In genomic region chr7:92831716-92832622, GRCh38 we compare ENCODE assay signal across 8 cellular contexts. TPM values are rescaled to one million over a fixed set of nuclear protein-coding genes. Genes with fewer than 3 reads are reported as not detected.
A peak's percentile ranks its signal among the peaks of the same experiment; 100 is the strongest.
DNase-seq lines count a peak whose midpoint lies in the region; ATAC-seq lines count a peak whose summit lies in the region.

No MANE protein-coding gene starts in this region.

- DNase-seq in AG08395 (ENCODE audit: low spot score) (peak; percentile 55), HAP-1 (ENCODE audit: low spot score in 2 of 2) (peak; percentile 25 to 35), right cardiac atrium (no peak), ureter (ENCODE audit: low spot score) (no peak), NCI-H2107 (lab: John Stamatoyannopoulos, UW) (no peak)
- DNase-seq in activated CD8-positive, alpha-beta T cell treated with anti-CD3 and anti-CD28 coated beads, Interleukin-2, amount 10 ng/mL, durations not matched to agents 7 days and 5 days, result no peak

- 56% methylated on average over 8 of the region's 8 CpGs for WGBS in right cardiac atrium

- H3K36me3 Mint-ChIP-seq in activated CD8-positive, alpha-beta T cell treated with anti-CD3 and anti-CD28 coated beads, Interleukin-2, amount 10 ng/mL, durations not matched to agents 7 days and 5 days (ENCODE audit: low read depth), result peaks cover 56% of the 10 kb centered on the region

- peaks cover 2% of the 10 kb centered on the region for H3K27me3 Mint-ChIP-seq in activated CD8-positive, alpha-beta T cell treated with anti-CD3 and anti-CD28 coated beads, Interleukin-2, amount 10 ng/mL, durations not matched to agents 7 days and 5 days (ENCODE audit: low read depth)

- intact Hi-C loops in right cardiac atrium (cut with DNase I), result loop anchor here (5.0 to 10.0 kb wide), 7 partner anchors 47 to 210 kb away; no protein-coding TSS in a partner anchor

- H3K4me3 ChIP-seq in HAP-1 (peak overlapping the region; percentile 61), right cardiac atrium (ENCODE audit: low read length) (peak overlapping the region; percentile 60), skeletal muscle tissue (ENCODE audit: low read length in 3 of 3) (peak overlapping the region; percentile 3 to 93 (median 89))

- H3K27ac ChIP-seq in right cardiac atrium (ENCODE audit: low read length) (peak overlapping the region; percentile 90), skeletal muscle tissue (ENCODE audit: low read depth, low read length) (no peak overlapping the region)

- no peak for ATAC-seq in activated CD8-positive, alpha-beta T cell treated with anti-CD3 and anti-CD28 coated beads, Interleukin-2, amount 10 ng/mL, durations not matched to agents 7 days and 5 days
- ATAC-seq in right cardiac atrium (no peak), HG02852 (IDR thresholded peaks at IDR 0.05; ENCODE audit: unreplicated experiment) (no peak)

- H3K9ac ChIP-seq in skeletal muscle tissue (ENCODE audit: low read depth in 1 of 3, low read length in 3 of 3), result peak overlapping the region in 2 of 3 donors; percentile 66 to 78

- CTCF ChIA-PET in activated CD8-positive, alpha-beta T cell treated with anti-CD3 and anti-CD28 coated beads, Interleukin-2, amount 10 ng/mL, durations not matched to agents 7 days and 5 days (lab: Charles Lee), result interaction anchor here (0.6 to 8.8 kb wide), 43 partner anchors 8 to 385 kb away, joined by 3 to 150 read pairs (median 4); partner anchors contain the start of genes FAM133B and GATAD1

- peaks cover 44% of the 10 kb centered on the region for H3K4me1 ChIP-seq in HAP-1
- H3K4me1 ChIP-seq in right cardiac atrium (ENCODE audit: control insufficient read depth, insufficient read depth, low read length), result no peaks in the 10 kb centered on the region
- peaks cover 20 to 34% (median 25%) of the 10 kb centered on the region in 3 donors for H3K4me1 ChIP-seq in skeletal muscle tissue (ENCODE audit: control insufficient read depth in 3 of 3, insufficient read depth in 3 of 3, low read length in 3 of 3)

- H3K27me3 ChIP-seq in HAP-1 (ENCODE audit: low read depth) (peaks cover 1% of the 10 kb centered on the region), right cardiac atrium (ENCODE audit: control insufficient read depth, insufficient read depth) (no peaks in the 10 kb centered on the region), skeletal muscle tissue (ENCODE audit: control insufficient read depth in 3 of 3, insufficient read depth in 3 of 3, low read length in 3 of 3) (peaks cover 2 to 32% (median 30%) of the 10 kb centered on the region in 3 donors)

- peak overlapping the region; percentile 86 for H3K27ac Mint-ChIP-seq in activated CD8-positive, alpha-beta T cell treated with anti-CD3 and anti-CD28 coated beads, Interleukin-2, amount 10 ng/mL, durations not matched to agents 7 days and 5 days

- peak overlapping the region; percentile 88 for H3K4me3 Mint-ChIP-seq in activated CD8-positive, alpha-beta T cell treated with anti-CD3 and anti-CD28 coated beads, Interleukin-2, amount 10 ng/mL, durations not matched to agents 7 days and 5 days

- H3K36me3 ChIP-seq in HAP-1 (replicated peaks) (no peaks in the 10 kb centered on the region; the same call in 1 of the 2 replicates), skeletal muscle tissue (ENCODE audit: control insufficient read depth in 3 of 3, insufficient read depth in 3 of 3, low read length in 3 of 3) (no peaks in the 10 kb centered on the region)

- H3K9me3 ChIP-seq in HAP-1 (no peaks in the 10 kb centered on the region), right cardiac atrium (ENCODE audit: control insufficient read depth, low read length) (no peaks in the 10 kb centered on the region), skeletal muscle tissue (ENCODE audit: control insufficient read depth in 3 of 3, low read length in 3 of 3) (no peaks in the 10 kb centered on the region)

- POLR2A ChIA-PET in activated CD8-positive, alpha-beta T cell treated with anti-CD3 and anti-CD28 coated beads, Interleukin-2, amount 10 ng/mL, durations not matched to agents 7 days and 5 days (lab: Charles Lee), result interaction anchor here (0.5 to 4.2 kb wide), 16 partner anchors 13 to 222 kb away, joined by 3 to 38 read pairs (median 5); no protein-coding TSS in a partner anchor

- peaks cover 45% of the 10 kb centered on the region for H3K4me1 Mint-ChIP-seq in activated CD8-positive, alpha-beta T cell treated with anti-CD3 and anti-CD28 coated beads, Interleukin-2, amount 10 ng/mL, durations not matched to agents 7 days and 5 days (ENCODE audit: low read depth)

- H3K9me3 Mint-ChIP-seq in activated CD8-positive, alpha-beta T cell treated with anti-CD3 and anti-CD28 coated beads, Interleukin-2, amount 10 ng/mL, durations not matched to agents 7 days and 5 days (ENCODE audit: insufficient read depth), result no peaks in the 10 kb centered on the region

- in situ Hi-C loops in HAP-1 (cut with MboI; ENCODE audit: low sequenced_read_pairs), result loop anchor here (5.0 to 10.0 kb wide), 2 partner anchors 135 to 207 kb away; no protein-coding TSS in a partner anchor

RNA-seq across cellular contexts. Expression of gene CDK6, which starts 4.4 kb away (rescaled TPM):
- total RNA-seq in activated CD8-positive, alpha-beta T cell treated with anti-CD3 and anti-CD28 coated beads, Interleukin-2, amount 10 ng/mL, durations not matched to agents 7 days and 5 days, result 100 to 1,000 TPM; 159 to 160 TPM
- 1 to 10 TPM; 8.7 to 9.7 (median 9.2) TPM for total RNA-seq in right cardiac atrium
- polyA plus RNA-seq in right cardiac atrium, result 1.8 TPM
- total RNA-seq in skeletal muscle tissue, result 72.5 TPM
- total RNA-seq in ureter, result 24.8 TPM

Comparison
In these comparisons a context has a peak if more than half of its experiments do, and no peak if none do; other contexts are left out.
1. DNase-seq: peak in AG08395 (single experiment) and HAP-1 (2 of 2); none in activated CD8-positive, alpha-beta T cell treated with anti-CD3 and anti-CD28 coated beads, Interleukin-2, amount 10 ng/mL, durations not matched to agents 7 days and 5 days (single experiment), right cardiac atrium (0 of 3), ureter (single experiment) and NCI-H2107 (single experiment).
2. Peak in every context shown above with its lines, with median percentiles within 50 percentile points of each other: H3K4me3 ChIP-seq.